In genomic region chr5:142053434-142054253, GRCh38 we compare ENCODE assay signal across 8 cellular contexts. TPM values are rescaled to one million over a fixed set of nuclear protein-coding genes. Genes with fewer than 3 reads are reported as not detected.
DNase-seq lines count a peak whose midpoint lies in the region; ATAC-seq and TF ChIP-seq lines count a peak whose summit lies in the region.

No MANE protein-coding gene starts in this region.

- H2AFZ ChIP-seq in GM23248 = peak overlapping the region; percentile 61

- DNase-seq in GM23248 (peak; percentile 72), RKO (ENCODE audit: low spot score) (peak; percentile 54), fibroblast of the aortic adventitia (ENCODE audit: low read depth) (peak; percentile 69), skeletal muscle cell (ENCODE audit: low read depth) (peak; percentile 86), T-helper 9 cell (no peak), posterior vena cava (ENCODE audit: low spot score) (no peak)

- ATAC-seq in GM18867 (IDR thresholded peaks at IDR 0.05; ENCODE audit: unreplicated experiment) = no peak
- ATAC-seq in GM18868 (IDR thresholded peaks at IDR 0.05; ENCODE audit: unreplicated experiment) = no peak

- H3K9ac ChIP-seq in GM23248 = no peak overlapping the region

- in situ Hi-C loops in GM23248 (cut with MboI) = no loop called here

- H3K27me3 ChIP-seq in GM23248 (replicated peaks; ENCODE audit: insufficient read depth) = no peaks in the 10 kb centered on the region

- no peaks in the 10 kb centered on the region for H3K9me2 ChIP-seq in GM23248 (ENCODE audit: insufficient read depth)

- H3K36me3 ChIP-seq in GM23248 (ENCODE audit: low read depth) = no peaks in the 10 kb centered on the region

- H3K9me3 ChIP-seq in GM23248 (ENCODE audit: low read depth) = no peaks in the 10 kb centered on the region

- H3K4me1 ChIP-seq in GM23248 (ENCODE audit: insufficient read depth) = peaks cover 21% of the 10 kb centered on the region

- no peaks in the 10 kb centered on the region for H3K79me2 ChIP-seq in GM23248 (ENCODE audit: insufficient read depth)

- no peaks in the 10 kb centered on the region for H4K20me1 ChIP-seq in GM23248 (ENCODE audit: insufficient read depth)

- H3K4me2 ChIP-seq in GM23248 (ENCODE audit: unreplicated experiment) = peak overlapping the region; percentile 73

- intact Hi-C loops in posterior vena cava (cut with DNase I) = no loop called here

- peaks cover 16% of the 10 kb centered on the region for H3F3A ChIP-seq in GM23248 (ENCODE audit: insufficient read depth)

- peak overlapping the region; percentile 6; the same call in 1 of the 2 replicates for H3K4me3 ChIP-seq in GM23248
- H3K4me3 ChIP-seq in fibroblast of the aortic adventitia (ENCODE audit: low read depth, low read length) = no peak overlapping the region
- no peak overlapping the region for H3K4me3 ChIP-seq in skeletal muscle cell (ENCODE audit: low read depth, low read length)

- peak overlapping the region; percentile 14; the same call in 1 of the 2 replicates for H3K27ac ChIP-seq in GM23248

- no peak for TF ChIP-seq CTCF in fibroblast of the aortic adventitia (IDR thresholded peaks at IDR 0.05; ENCODE audit: insufficient read depth, low read length)

- 1% methylated on average over 4 of the region's 4 CpGs for WGBS in GM23248 (ENCODE audit: low coverage in 1 of 2, low lambda C conversion rate in 2 of 2, missing lambda C conversion rate in 2 of 2), 2 experiments

RNA-seq across cellular contexts. Expression of gene GNPDA1, which starts 40.8 kb away (rescaled TPM):
- 24.8 and 28.7 TPM in 2 replicates for total RNA-seq in GM23248 (2014; rRNA removed; shearing (Covaris generic))
- 27.6 and 31.5 TPM in 2 replicates for polyA plus RNA-seq in GM23248 (2016; fragmentation: Nextera tagmentation; extraction: Ambion mirVana)
- 55.6 and 62.3 TPM in 2 replicates for total RNA-seq in fibroblast of the aortic adventitia (ENCODE audit: low replicate concordance)
- total RNA-seq in posterior vena cava = 10 to 100 TPM; 21.8 to 35.5 TPM

RNA-seq across cellular contexts. Expression of gene NDFIP1, which starts 54.9 kb away (rescaled TPM):
- 55.2 and 57.5 TPM in 2 replicates for total RNA-seq in GM23248 (2014; rRNA removed; shearing (Covaris generic))
- polyA plus RNA-seq in GM23248 (2016; fragmentation: Nextera tagmentation; extraction: Ambion mirVana) = 75.3 and 76.4 TPM in 2 replicates
- total RNA-seq in fibroblast of the aortic adventitia (ENCODE audit: low replicate concordance) (36.3 and 71.4 TPM in 2 replicates), posterior vena cava (10 to 100 TPM; 78.5 to 81.0 TPM)

Comparison
In these comparisons a context has a peak if more than half of its experiments do, and no peak if none do; other contexts are left out.
1. DNase-seq: peak in GM23248 (single experiment), RKO (single experiment), fibroblast of the aortic adventitia (single experiment) and skeletal muscle cell (single experiment); none in T-helper 9 cell (single experiment) and posterior vena cava (single experiment).